In the genomic region with DNA sequence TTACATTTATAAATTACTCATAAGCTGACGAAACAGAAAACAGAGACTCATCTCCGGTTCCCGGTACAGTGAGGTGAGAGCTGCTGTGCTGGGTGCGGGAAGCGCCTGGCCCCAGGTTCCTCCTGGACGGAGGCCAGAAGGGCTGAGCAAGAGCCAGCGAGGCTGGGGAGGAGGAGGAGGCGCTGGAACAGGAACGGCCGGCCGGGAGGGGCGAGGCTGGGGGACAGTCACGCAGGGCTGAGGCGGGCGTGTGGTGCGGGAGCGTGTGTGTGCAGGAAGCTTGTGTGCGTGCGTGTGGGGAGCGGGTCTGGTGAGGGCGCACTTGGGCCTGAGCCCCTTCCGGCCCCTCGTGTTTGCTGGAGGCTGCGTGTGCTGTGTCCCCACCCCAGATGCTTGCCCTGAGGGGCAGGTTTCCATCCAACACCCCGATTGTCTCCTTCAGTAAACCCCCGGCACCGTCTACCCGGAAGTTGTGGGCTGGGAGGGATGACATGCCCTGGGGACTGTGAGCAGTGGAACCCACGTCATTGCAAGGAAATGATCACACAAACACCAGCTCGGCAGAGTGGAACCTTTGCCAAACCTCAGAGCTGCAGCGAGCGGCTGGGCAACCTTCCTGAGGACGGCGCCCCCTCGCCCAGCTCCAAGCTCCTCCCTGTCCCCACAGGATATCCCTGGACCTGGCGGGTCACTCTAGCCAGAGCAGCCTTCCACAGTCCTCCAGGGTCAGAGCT, we compare ENCODE assay signal across 8 cellular contexts. TPM values are rescaled to one million over a fixed set of nuclear protein-coding genes. Genes with fewer than 3 reads are reported as not detected.
DNase-seq lines count a peak whose midpoint lies in the region; ATAC-seq, FAIRE-seq and TF ChIP-seq lines count a peak whose summit lies in the region.

No MANE protein-coding gene starts in this region.

- H3K36me3 ChIP-seq in bronchial epithelial cell (ENCODE audit: control insufficient read depth, insufficient read depth, low read length), result no peaks in the 10 kb centered on the region

- peak overlapping the region; percentile 37 for H3K4me3 ChIP-seq in bronchial epithelial cell (ENCODE audit: low read depth, low read length)

- FAIRE-seq in bronchial epithelial cell (lab: Jason Lieb, UNC), result no peak

- H3K27me3 ChIP-seq in bronchial epithelial cell (ENCODE audit: control insufficient read depth, insufficient read depth, low read length), result no peaks in the 10 kb centered on the region

- TF ChIP-seq CTCF in bronchial epithelial cell (IDR thresholded peaks at IDR 0.05; ENCODE audit: insufficient read depth, low read length, severe bottlenecking), result no peak

- ATAC-seq in GM21717 (IDR thresholded peaks at IDR 0.05; ENCODE audit: unreplicated experiment), result peak; percentile 57

- DNase-seq in DMS53 (lab: John Stamatoyannopoulos, UW), result peak; percentile 93
- peak; percentile 82 for DNase-seq in MV-4-11 (lab: John Stamatoyannopoulos, UW)
- peak; percentile 72 to 87 (median 84) for DNase-seq in activated CD4-positive, CD25-positive, alpha-beta regulatory T cell (lab: John Stamatoyannopoulos, UW)
- DNase-seq in bronchial epithelial cell (ENCODE audit: low read depth), result peak; percentile 96
- peak; percentile 95 for DNase-seq in kidney tubule cell (ENCODE audit: low spot score)
- peak; percentile 89 to 92 for DNase-seq in stimulated activated CD4-positive, alpha-beta T cell treated with anti-CD3 and anti-CD28 coated beads, Interleukin-2, amount 100 ng/mL, for 24 hours
- DNase-seq in NCI-H82 (lab: John Stamatoyannopoulos, UW), result no peak

RNA-seq across cellular contexts. Expression of gene CD7, which starts 19.4 kb away (rescaled TPM):
- not detected in 2 replicates for total RNA-seq in bronchial epithelial cell

RNA-seq across cellular contexts. Expression of gene CSNK1D, which starts 24.5 kb away (rescaled TPM):
- 64.9 and 72.4 TPM in 2 replicates for total RNA-seq in bronchial epithelial cell

RNA-seq across cellular contexts. Expression of gene SECTM1, which starts 35.6 kb away (rescaled TPM):
- total RNA-seq in bronchial epithelial cell, result 1.3 and 3.7 TPM in 2 replicates
